In genomic region chr1:205026181-205026580, GRCh38 we compare ENCODE assay signal across 26 cellular contexts. TPM values are rescaled to one million over a fixed set of nuclear protein-coding genes. Genes with fewer than 3 reads are reported as not detected.
DNase-seq lines count a peak whose midpoint lies in the region; ATAC-seq, FAIRE-seq and TF ChIP-seq lines count a peak whose summit lies in the region.
"Had no signal": no experiment of that assay in that cellular context is flagged by ENCODE, and none has a peak within 500 bp of the region (broad histone marks: within the 10 kb centered on the region; RNA-seq: fewer than 3 reads in every experiment).

No MANE protein-coding gene starts in this region.

- H3K4ac ChIP-seq in H1 (replicated peaks; ENCODE audit: insufficient read length, low read depth, low read length), result no peak overlapping the region

- no peak for TF ChIP-seq RAD21 in H1 (IDR thresholded peaks at IDR 0.05 in 1 of 2, conservative IDR thresholded peaks at IDR 0.05 in 1 of 2; ENCODE audit: low read depth in 2 of 2, low read length in 2 of 2)

- H4K20me1 ChIP-seq in H1 (replicated peaks in 1 of 2; ENCODE audit: control insufficient read depth in 1 of 2, insufficient read depth in 2 of 2, low read length in 2 of 2) (no peaks in the 10 kb centered on the region), neural progenitor cell (ENCODE audit: low read depth) (peaks cover 3% of the 10 kb centered on the region), osteoblast (ENCODE audit: insufficient read depth, low read length) (no peaks in the 10 kb centered on the region)

- H3K4me3 ChIP-seq in H1 (ENCODE audit: extremely low read depth in 1 of 4, insufficient read depth in 2 of 4, low read depth in 3 of 4, low read length in 4 of 4) (no peak overlapping the region), neural progenitor cell (no peak overlapping the region), osteoblast (ENCODE audit: insufficient read depth, low read length) (no peak overlapping the region)
- H3K4me3 ChIP-seq: SK-N-MC had no signal

- no peak overlapping the region for H3K23ac ChIP-seq in H1 (ENCODE audit: insufficient read length)

- no peak overlapping the region; the same call in none of the 2 replicates for H3K18ac ChIP-seq in H1 (ENCODE audit: extremely low read depth, low read length)

- no peak overlapping the region for H2BK5ac ChIP-seq in H1 (ENCODE audit: low read depth, low read length)

- no peaks in the 10 kb centered on the region for H3K36me3 Mint-ChIP-seq in neural progenitor cell
- H3K36me3 Mint-ChIP-seq: CD8-positive, alpha-beta T cell had no signal

- no peaks in the 10 kb centered on the region for H3K9me3 Mint-ChIP-seq in neural progenitor cell
- H3K9me3 Mint-ChIP-seq: CD8-positive, alpha-beta T cell; H9 had no signal

- H4K91ac ChIP-seq in H1 (replicated peaks; ENCODE audit: insufficient read length, low read length), result no peak overlapping the region

- H3K4me3 Mint-ChIP-seq in neural progenitor cell, result no peak overlapping the region
- H3K4me3 Mint-ChIP-seq: CD8-positive, alpha-beta T cell; H9 had no signal

- ATAC-seq in GM18861 (IDR thresholded peaks at IDR 0.05; ENCODE audit: unreplicated experiment) (no peak), GM21717 (IDR thresholded peaks at IDR 0.05; ENCODE audit: unreplicated experiment) (no peak)
- ATAC-seq: CD8-positive, alpha-beta T cell had no signal

- H2BK120ac ChIP-seq in H1 (replicated peaks; ENCODE audit: low read depth, low read length), result no peak overlapping the region

- no peaks in the 10 kb centered on the region for H3K36me3 ChIP-seq in H1 (ENCODE audit: control insufficient read depth in 2 of 4, insufficient read depth in 4 of 4, low read length in 3 of 4)
- H3K36me3 ChIP-seq in neural progenitor cell, result no peaks in the 10 kb centered on the region
- H3K36me3 ChIP-seq in osteoblast (ENCODE audit: insufficient read depth, low read length), result no peaks in the 10 kb centered on the region

- H2AFZ ChIP-seq in H1 (ENCODE audit: low read length) (no peak overlapping the region), neural progenitor cell (replicated peaks) (no peak overlapping the region), osteoblast (ENCODE audit: low read length) (no peak overlapping the region)

- H3K27ac Mint-ChIP-seq in neural progenitor cell, result no peak overlapping the region
- H3K27ac Mint-ChIP-seq: CD8-positive, alpha-beta T cell; H9 had no signal

- TF ChIP-seq POLR2A in H1 (IDR thresholded peaks at IDR 0.05; ENCODE audit: control extremely low read depth in 1 of 2, low read depth in 2 of 2, low read length in 2 of 2), result no peak

- peak overlapping the region in 1 of 2 experiments; percentile 12; a peak in 1 of 4 replicates for H3K4me2 ChIP-seq in H1 (ENCODE audit: insufficient read depth in 1 of 2, low read depth in 2 of 2, low read length in 2 of 2)
- H3K4me2 ChIP-seq in neural progenitor cell, result peak overlapping the region; percentile 58
- H3K4me2 ChIP-seq in osteoblast (ENCODE audit: insufficient read depth, low read length), result no peak overlapping the region

- 68% methylated on average over 6 of the region's 6 CpGs; no CpG with 5 or more reads in 1 of the 2 experiments for WGBS in H1 (ENCODE audit: extremely low coverage in 1 of 2, insufficient coverage in 1 of 2, insufficient read length in 1 of 2, insufficient replicate concordance in 2 of 2, low coverage in 1 of 2, low lambda C conversion rate in 2 of 2, missing lambda C conversion rate in 1 of 2), 2 experiments

- no peaks in the 10 kb centered on the region for H3K79me2 ChIP-seq in H1 (ENCODE audit: control insufficient read depth in 1 of 2, insufficient read depth in 2 of 2, low read length in 2 of 2)
- no peaks in the 10 kb centered on the region for H3K79me2 ChIP-seq in neural progenitor cell (ENCODE audit: low read depth)
- no peaks in the 10 kb centered on the region for H3K79me2 ChIP-seq in osteoblast (ENCODE audit: insufficient read depth, low read length)

- H4K8ac ChIP-seq in H1 (ENCODE audit: extremely low read depth, insufficient read depth, low read length), result no peak overlapping the region

- TF ChIP-seq EP300 in H1 (IDR thresholded peaks at IDR 0.05; ENCODE audit: borderline replicate concordance in 1 of 2, low read depth in 2 of 2, low read length in 2 of 2), result no peak

- H2BK20ac ChIP-seq in H1 (ENCODE audit: low read length), result no peak overlapping the region

- H3K27ac ChIP-seq in H1 (ENCODE audit: low read depth, low read length) (no peak overlapping the region), neural progenitor cell (peak overlapping the region; percentile 91), osteoblast (ENCODE audit: low read depth, low read length) (no peak overlapping the region)
- H3K27ac ChIP-seq: HL-60, SK-N-MC had no signal

- no peak overlapping the region for H4K5ac ChIP-seq in H1 (ENCODE audit: insufficient read length, low read depth, low read length)

- FAIRE-seq in H1 (lab: Jason Lieb, UNC), result peak; percentile 28

- H3K27me3 ChIP-seq in H1 (replicated peaks in 1 of 4; ENCODE audit: control insufficient read depth in 3 of 4, extremely low read depth in 1 of 4, insufficient read depth in 3 of 4, low read length in 3 of 4) (no peaks in the 10 kb centered on the region), neural progenitor cell (no peaks in the 10 kb centered on the region), osteoblast (ENCODE audit: insufficient read depth, low read length) (peaks cover 30% of the 10 kb centered on the region)

- POLR2A ChIA-PET in H1 (lab: Charles Lee; ENCODE audit: partially characterized antibody), result no interaction called here

- DNase-seq in ELF-1 (ENCODE audit: low read depth, low spot score) (peak; percentile 83), NCI-H82 (lab: John Stamatoyannopoulos, UW) (peak; percentile 98), H1 (ENCODE audit: low read depth in 1 of 2, low spot score in 2 of 2) (no peak), neural progenitor cell (ENCODE audit: low spot score) (peak; percentile 86), osteoblast (ENCODE audit: insufficient read length, low spot score, missing footprints) (no peak)
- DNase-seq: AML-193; C1 segment of cervical spinal cord; Calu3; CD8-positive, alpha-beta T cell; DMS53; GF-D8; H9; KG1; NCI-H1092 treated with DMSO at 0.1 percent for 48 hours; NCI-H1436 treated with DMSO at 0.1 percent for 48 hours; NCI-H1930; NCI-H510A treated with DMSO at 0.1 percent for 48 hours; SHP77; SW 1271 had no signal

- H2BK15ac ChIP-seq in H1 (ENCODE audit: low read length), result no peak overlapping the region

- TF ChIP-seq CTCF in H1 (IDR thresholded peaks at IDR 0.05; ENCODE audit: control extremely low read depth in 1 of 3, insufficient read depth in 1 of 3, low read depth in 1 of 3, low read length in 3 of 3) (no peak), neural progenitor cell (IDR thresholded peaks at IDR 0.05) (no peak), osteoblast (IDR thresholded peaks at IDR 0.05; ENCODE audit: extremely low read depth, low read depth, low read length) (no peak)

- no peak overlapping the region for H2AK5ac ChIP-seq in H1 (ENCODE audit: low read depth, low read length)

- H3K9ac ChIP-seq in H1 (replicated peaks in 1 of 4; ENCODE audit: extremely low read depth in 1 of 4, low read depth in 3 of 4, low read length in 3 of 4) (no peak overlapping the region), neural progenitor cell (no peak overlapping the region)

- H3K27me3 Mint-ChIP-seq in neural progenitor cell (ENCODE audit: insufficient read depth, low read depth), result peaks cover 12% of the 10 kb centered on the region

- H3K4me1 Mint-ChIP-seq in neural progenitor cell, result peaks cover 54% of the 10 kb centered on the region

- H3K79me1 ChIP-seq in H1 (ENCODE audit: low read depth, low read length), result no peaks in the 10 kb centered on the region

- peaks cover 64% of the 10 kb centered on the region for H3F3A ChIP-seq in neural progenitor cell (ENCODE audit: low read depth)

- no peak overlapping the region for H3K56ac ChIP-seq in H1 (replicated peaks; ENCODE audit: insufficient read length, low read depth, low read length)

- H3K9me3 ChIP-seq in H1 (ENCODE audit: insufficient read depth in 2 of 2, low read depth in 1 of 2, low read length in 1 of 2), result no peaks in the 10 kb centered on the region
- H3K9me3 ChIP-seq in neural progenitor cell (ENCODE audit: low read depth), result no peaks in the 10 kb centered on the region
- H3K9me3 ChIP-seq in osteoblast (ENCODE audit: low read depth, low read length), result no peaks in the 10 kb centered on the region

- peaks cover 2% of the 10 kb centered on the region; the same call in 1 of the 2 replicates for H3K23me2 ChIP-seq in H1 (ENCODE audit: low read depth, low read length)

- no peak overlapping the region for H3K14ac ChIP-seq in H1 (ENCODE audit: insufficient read length)

- H3K4me1 ChIP-seq in H1 (replicated peaks in 1 of 4; ENCODE audit: control insufficient read depth in 3 of 4, insufficient read depth in 4 of 4, low read length in 3 of 4) (peaks cover 0 to 8% (median 5%) of the 10 kb centered on the region in 4 experiments; a peak in 6 of 7 replicates), neural progenitor cell (peaks cover 73% of the 10 kb centered on the region), osteoblast (ENCODE audit: insufficient read depth, low read length) (no peaks in the 10 kb centered on the region)

- H2BK12ac ChIP-seq in H1 (ENCODE audit: low read depth, low read length), result no peak overlapping the region

- CTCF ChIA-PET in H1 (lab: Charles Lee; ENCODE audit: partially characterized antibody), result interaction anchor here (0.6 to 33.2 kb wide), 7 partner anchors 10 to 393 kb away, joined by 3 to 531 read pairs (median 9); no protein-coding TSS in a partner anchor

RNA-seq across cellular contexts. Expression of gene CNTN2, which starts 16.8 kb away (rescaled TPM):
- total RNA-seq in H1 (2021; fragmentation: NEBNext Ultra II Directional; extraction: Animal tissue kit (Norgen Biotek cat#: 25700)), result 3.9 TPM in 2 replicates
- polyA plus RNA-seq in H1 (2011; rRNA removed), result 1.2 and 2.3 TPM in 2 replicates
- polyA plus RNA-seq in H1 (2011; cell fraction: cytosol; rRNA removed), result 1.1 TPM
- polyA plus RNA-seq in H1 (2011; cell fraction: nucleus; rRNA removed), result 4.8 TPM
- polyA plus RNA-seq in H1 (2012, experiment 1 of 2), result 2.1 to 2.4 TPM (median 2.3 TPM) in 4 replicates
- polyA plus RNA-seq in H1 (2012, experiment 2 of 2), result 1.4 TPM
- polyA plus RNA-seq in H1 (2013, experiment 1 of 2), result 3.1 TPM
- polyA plus RNA-seq in H1 (2013, experiment 2 of 2), result 4.4 TPM
- polyA minus RNA-seq in H1 (2011; rRNA and poly(A)+ RNA removed), result 2.4 and 2.8 TPM in 2 replicates
- polyA minus RNA-seq in H1 (2011; cell fraction: cytosol; rRNA and poly(A)+ RNA removed), result 3.8 TPM
- polyA minus RNA-seq in H1 (2011; cell fraction: nucleus; rRNA and poly(A)+ RNA removed), result 6.8 TPM
- total RNA-seq in neural progenitor cell (ENCODE audit: low replicate concordance) (8.4 and 12.8 TPM in 2 replicates), osteoblast (under 0.01 TPM in 1 of 2 replicates, not detected in the other)
- total RNA-seq: Calu3; CD8-positive, alpha-beta T cell; HT-29; RPMI7951 had no signal
- polyA plus RNA-seq: AG04450 had no signal

RNA-seq across cellular contexts. Expression of gene TMEM81, which starts 58.1 kb away (rescaled TPM):
- total RNA-seq in H1 (2021; fragmentation: NEBNext Ultra II Directional; extraction: Animal tissue kit (Norgen Biotek cat#: 25700)), result 5.8 and 5.9 TPM in 2 replicates
- 1.3 and 2.1 TPM in 2 replicates for polyA plus RNA-seq in H1 (2011; rRNA removed)
- polyA plus RNA-seq in H1 (2011; cell fraction: cytosol; rRNA removed), result 3.1 TPM
- polyA plus RNA-seq in H1 (2011; cell fraction: nucleus; rRNA removed), result 1.3 TPM
- polyA plus RNA-seq in H1 (2012, experiment 1 of 2), result 3.9 to 4.9 TPM (median 4.8 TPM) in 4 replicates
- 0.56 TPM for polyA plus RNA-seq in H1 (2012, experiment 2 of 2)
- 1.7 TPM for polyA plus RNA-seq in H1 (2013, experiment 1 of 2)
- polyA plus RNA-seq in H1 (2013, experiment 2 of 2), result 1.9 TPM
- polyA minus RNA-seq in H1 (2011; rRNA and poly(A)+ RNA removed), result 4.8 and 6.8 TPM in 2 replicates
- 1.2 TPM for polyA minus RNA-seq in H1 (2011; cell fraction: cytosol; rRNA and poly(A)+ RNA removed)
- 6.8 TPM for polyA minus RNA-seq in H1 (2011; cell fraction: nucleus; rRNA and poly(A)+ RNA removed)
- 2.1 and 3.3 TPM in 2 replicates for total RNA-seq in neural progenitor cell (ENCODE audit: low replicate concordance)
- 1.5 and 1.8 TPM in 2 replicates for total RNA-seq in osteoblast

Comparison
In these comparisons a context has a peak if more than half of its experiments do, and no peak if none do; other contexts are left out.
1. DNase-seq: peak in ELF-1 (single experiment), NCI-H82 (single experiment) and neural progenitor cell (single experiment); none in H1 (0 of 2) and osteoblast (single experiment).